In genomic region chr20:64038579-64039292, GRCh38 we compare ENCODE assay signal across 1 cellular context.
TF ChIP-seq lines count a peak whose summit lies in the region.

No MANE protein-coding gene starts in this region.

TF ChIP-seq in GM12878, 131 proteins besides CTCF, POLR2A, EP300 and RAD21 (continues in another document):
- TF ChIP-seq POLR2AphosphoS2 (IDR thresholded peaks at IDR 0.05; ENCODE audit: low read depth, low read length), result no peak
- no peak for TF ChIP-seq YBX1 (IDR thresholded peaks at IDR 0.05)
- TF ChIP-seq RUNX3 (IDR thresholded peaks at IDR 0.05; ENCODE audit: low read length), result no peak
- TF ChIP-seq BMI1 (IDR thresholded peaks at IDR 0.05; ENCODE audit: borderline replicate concordance), result no peak
- no peak for TF ChIP-seq STAT3 (IDR thresholded peaks at IDR 0.05; ENCODE audit: low read depth, low read length)
- 0 out of 2 replicates have a peak, but pooled peaks have one; percentile 12 for TF ChIP-seq PKNOX1 (IDR thresholded peaks at IDR 0.05)
- no peak for TF ChIP-seq ASH2L (IDR thresholded peaks at IDR 0.05; ENCODE audit: borderline replicate concordance, low read depth)
- no peak for TF ChIP-seq REST (IDR thresholded peaks at IDR 0.05; ENCODE audit: low read depth, low read length)
- peak; percentile 57; the same call in 1 of the 2 replicates for TF ChIP-seq TAF1 (IDR thresholded peaks at IDR 0.05; ENCODE audit: borderline replicate concordance, low read depth, low read length)
- TF ChIP-seq ZNF207 (IDR thresholded peaks at IDR 0.05; ENCODE audit: borderline replicate concordance), result peak; percentile 91
- TF ChIP-seq HSF1 (IDR thresholded peaks at IDR 0.05; ENCODE audit: low read depth, low read length), result no peak
- TF ChIP-seq NR2C1 (IDR thresholded peaks at IDR 0.05), result 0 out of 2 replicates have a peak, but pooled peaks have one; percentile 20
- no peak for TF ChIP-seq USF2 (IDR thresholded peaks at IDR 0.05; ENCODE audit: borderline replicate concordance, low read depth, low read length)
- TF ChIP-seq E2F8 (IDR thresholded peaks at IDR 0.05; ENCODE audit: low read depth, partially characterized antibody), result no peak
- TF ChIP-seq NFYA (IDR thresholded peaks at IDR 0.05; ENCODE audit: borderline replicate concordance, low read depth, low read length), result no peak
- no peak for TF ChIP-seq SRF (IDR thresholded peaks at IDR 0.05; ENCODE audit: low read depth in 2 of 2, low read length in 2 of 2)
- TF ChIP-seq SMAD5 (IDR thresholded peaks at IDR 0.05; ENCODE audit: low read depth), result no peak; the same call in 1 of the 2 replicates
- no peak for TF ChIP-seq CEBPB (IDR thresholded peaks at IDR 0.05; ENCODE audit: borderline replicate concordance in 1 of 2, low read depth in 2 of 2, low read length in 2 of 2)
- TF ChIP-seq HDAC6 (IDR thresholded peaks at IDR 0.05; ENCODE audit: unreplicated experiment), result peak; percentile 100
- TF ChIP-seq ETV6 (conservative IDR thresholded peaks at IDR 0.05 in 1 of 2, IDR thresholded peaks at IDR 0.05 in 1 of 2; ENCODE audit: borderline replicate concordance in 1 of 2, low read depth in 1 of 2), result no peak
- TF ChIP-seq ATF3 (IDR thresholded peaks at IDR 0.05; ENCODE audit: borderline replicate concordance, extremely low read depth, low read depth, low read length), result no peak
- TF ChIP-seq SUZ12 (IDR thresholded peaks at IDR 0.05; ENCODE audit: unreplicated experiment), result no peak
- TF ChIP-seq MAX (IDR thresholded peaks at IDR 0.05; ENCODE audit: low read depth, low read length), result no peak; the same call in 1 of the 2 replicates
- peak; percentile 43 to 62; a peak in 2 of 4 replicates for TF ChIP-seq IKZF2 (IDR thresholded peaks at IDR 0.05)
- peak; percentile 66 for TF ChIP-seq BACH1 (IDR thresholded peaks at IDR 0.05; ENCODE audit: borderline replicate concordance)
- no peak for TF ChIP-seq BRCA1 (IDR thresholded peaks at IDR 0.05; ENCODE audit: low read depth, low read length)
- no peak for TF ChIP-seq FOS (IDR thresholded peaks at IDR 0.05; ENCODE audit: borderline replicate concordance, extremely low read depth, insufficient read length)
- no peak for TF ChIP-seq RFX5 (IDR thresholded peaks at IDR 0.05; ENCODE audit: low read depth, low read length)
- peak; percentile 40; the same call in 1 of the 2 replicates for TF ChIP-seq ZNF217 (IDR thresholded peaks at IDR 0.05)
- no peak for TF ChIP-seq SKIL (IDR thresholded peaks at IDR 0.05; ENCODE audit: low read depth, poor library complexity, severe bottlenecking)
- TF ChIP-seq SIX5 (IDR thresholded peaks at IDR 0.05; ENCODE audit: low read depth, low read length, severe bottlenecking), result no peak
- TF ChIP-seq JUNB (IDR thresholded peaks at IDR 0.05), result no peak
- no peak for TF ChIP-seq ZSCAN29 (IDR thresholded peaks at IDR 0.05)
- TF ChIP-seq EZH2 (IDR thresholded peaks at IDR 0.05; ENCODE audit: borderline replicate concordance, control insufficient read depth, low read depth, low read length), result no peak
- TF ChIP-seq SREBF2 (IDR thresholded peaks at IDR 0.05; ENCODE audit: low read length), result no peak
- peak; percentile 90; the same call in 1 of the 2 replicates for TF ChIP-seq HDAC2 (IDR thresholded peaks at IDR 0.05)
- no peak for TF ChIP-seq PML (IDR thresholded peaks at IDR 0.05; ENCODE audit: low read length)
- TF ChIP-seq CBFB (IDR thresholded peaks at IDR 0.05; ENCODE audit: low read depth), result no peak
- no peak for TF ChIP-seq ATF2 (IDR thresholded peaks at IDR 0.05; ENCODE audit: low read length)
- TF ChIP-seq NFXL1 (IDR thresholded peaks at IDR 0.05; ENCODE audit: borderline replicate concordance), result no peak; the same call in 1 of the 2 replicates
- TF ChIP-seq CREB1 (IDR thresholded peaks at IDR 0.05; ENCODE audit: low read depth), result no peak
- no peak for TF ChIP-seq USF1 (IDR thresholded peaks at IDR 0.05; ENCODE audit: borderline replicate concordance, extremely low read length, insufficient read depth, low read depth, low read length)
- no peak for TF ChIP-seq BCLAF1 (IDR thresholded peaks at IDR 0.05)
